8 cellular contexts compared by ENCODE assay signal in the genomic region with DNA sequence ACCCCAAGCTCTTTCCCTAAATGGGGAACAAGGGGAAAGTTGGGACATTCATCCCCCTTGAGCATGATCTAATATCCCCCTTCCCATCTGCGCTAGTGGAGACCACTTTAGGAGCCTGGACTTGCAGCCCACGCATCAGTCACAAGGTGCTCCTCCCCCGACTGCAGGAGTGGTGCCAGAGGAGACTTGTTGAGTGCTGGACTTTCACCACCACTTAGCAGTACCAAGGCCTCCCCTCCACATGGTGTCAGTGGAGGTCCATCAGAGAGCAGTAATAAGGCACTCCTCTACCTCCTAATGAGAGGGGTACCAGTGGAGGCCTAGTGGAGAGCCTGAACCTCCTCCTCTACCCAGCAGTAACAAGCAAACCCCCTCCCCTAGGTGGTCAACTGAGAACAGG. TPM values are rescaled to one million over a fixed set of nuclear protein-coding genes. Genes with fewer than 3 reads are reported as not detected.
DNase-seq lines count a peak whose midpoint lies in the region; ATAC-seq and TF ChIP-seq lines count a peak whose summit lies in the region.

No MANE protein-coding gene starts in this region.

- H3K4me1 Mint-ChIP-seq in activated CD4-positive, alpha-beta memory T cell treated with anti-CD3 and anti-CD28 coated beads, Interleukin-2, amount 10 ng/mL, durations not matched to agents 7 days and 5 days: no peaks in the 10 kb centered on the region
- H3K4me1 Mint-ChIP-seq in naive B cell: peaks cover 0 to 5% (median 2%) of the 10 kb centered on the region in 3 donors

- H3K4me3 ChIP-seq in right cardiac atrium (ENCODE audit: low read length) (no peak overlapping the region), left ventricle myocardium inferior (no peak overlapping the region)

- no peaks in the 10 kb centered on the region for H3K36me3 Mint-ChIP-seq in activated CD4-positive, alpha-beta memory T cell treated with anti-CD3 and anti-CD28 coated beads, Interleukin-2, amount 10 ng/mL, durations not matched to agents 7 days and 5 days (ENCODE audit: low read depth)
- peaks cover 0 to 4% of the 10 kb centered on the region in 2 donors for H3K36me3 Mint-ChIP-seq in naive B cell

- H3K27ac ChIP-seq in right cardiac atrium (ENCODE audit: low read length): no peak overlapping the region
- H3K27ac ChIP-seq in left ventricle myocardium inferior (replicated peaks): no peak overlapping the region

- no peak for TF ChIP-seq CTCF in left ventricle myocardium inferior (IDR thresholded peaks at IDR 0.05; ENCODE audit: borderline replicate concordance)

- peaks cover 1% of the 10 kb centered on the region for H3K27me3 Mint-ChIP-seq in activated CD4-positive, alpha-beta memory T cell treated with anti-CD3 and anti-CD28 coated beads, Interleukin-2, amount 10 ng/mL, durations not matched to agents 7 days and 5 days
- no peaks in the 10 kb centered on the region for H3K27me3 Mint-ChIP-seq in naive B cell

- H3K27ac Mint-ChIP-seq in activated CD4-positive, alpha-beta memory T cell treated with anti-CD3 and anti-CD28 coated beads, Interleukin-2, amount 10 ng/mL, durations not matched to agents 7 days and 5 days: no peak overlapping the region
- H3K27ac Mint-ChIP-seq in naive B cell: no peak overlapping the region

- H3K27me3 ChIP-seq in right cardiac atrium (ENCODE audit: control insufficient read depth, insufficient read depth) (no peaks in the 10 kb centered on the region), left ventricle myocardium inferior (ENCODE audit: low read depth) (no peaks in the 10 kb centered on the region)

- no peaks in the 10 kb centered on the region for H3K4me1 ChIP-seq in right cardiac atrium (ENCODE audit: control insufficient read depth, insufficient read depth, low read length)
- H3K4me1 ChIP-seq in left ventricle myocardium inferior: no peaks in the 10 kb centered on the region

- WGBS in right cardiac atrium: 76% methylated on average over 3 of the region's 3 CpGs

- H3K9me3 Mint-ChIP-seq in activated CD4-positive, alpha-beta memory T cell treated with anti-CD3 and anti-CD28 coated beads, Interleukin-2, amount 10 ng/mL, durations not matched to agents 7 days and 5 days: no peaks in the 10 kb centered on the region
- no peaks in the 10 kb centered on the region for H3K9me3 Mint-ChIP-seq in naive B cell

- CTCF ChIA-PET in activated CD4-positive, alpha-beta memory T cell treated with anti-CD3 and anti-CD28 coated beads, Interleukin-2, amount 10 ng/mL, durations not matched to agents 7 days and 5 days (lab: Charles Lee): interaction anchor here (0.6 kb wide), 1 partner anchor 416 kb away, joined by 3 read pairs; no protein-coding TSS in a partner anchor

- no peak overlapping the region for H3K4me3 Mint-ChIP-seq in activated CD4-positive, alpha-beta memory T cell treated with anti-CD3 and anti-CD28 coated beads, Interleukin-2, amount 10 ng/mL, durations not matched to agents 7 days and 5 days
- no peak overlapping the region for H3K4me3 Mint-ChIP-seq in naive B cell

- ATAC-seq in right cardiac atrium: peak; percentile 26 to 56
- ATAC-seq in HG03342 (IDR thresholded peaks at IDR 0.05; ENCODE audit: unreplicated experiment): peak; percentile 78
- ATAC-seq in naive B cell (ENCODE audit: low read depth in 2 of 2): peak; percentile 40 to 59
- no peak for ATAC-seq in GM18519 (IDR thresholded peaks at IDR 0.05; ENCODE audit: low FRiP score, unreplicated experiment)

- H3K9me3 ChIP-seq in right cardiac atrium (ENCODE audit: control insufficient read depth, low read length) (no peaks in the 10 kb centered on the region), left ventricle myocardium inferior (replicated peaks) (no peaks in the 10 kb centered on the region)

- DNase-seq in right cardiac atrium (no peak), left ventricle myocardium inferior (no peak), naive B cell (no peak), SW480 (ENCODE audit: low spot score) (no peak), hepatic stellate cell (ENCODE audit: low spot score) (no peak)
- DNase-seq in activated CD4-positive, alpha-beta memory T cell treated with anti-CD3 and anti-CD28 coated beads, Interleukin-2, amount 10 ng/mL, durations not matched to agents 7 days and 5 days: peak; percentile 40

- POLR2A ChIA-PET in activated CD4-positive, alpha-beta memory T cell treated with anti-CD3 and anti-CD28 coated beads, Interleukin-2, amount 10 ng/mL, durations not matched to agents 7 days and 5 days (lab: Charles Lee): no interaction called here

- intact Hi-C loops in right cardiac atrium (cut with DNase I) (no loop called here), left ventricle myocardium inferior (cut with micrococcal nuclease) (no loop called here)

- peaks cover 5% of the 10 kb centered on the region for H3K36me3 ChIP-seq in left ventricle myocardium inferior

RNA-seq across cellular contexts. Expression of a gene that starts 22.5 kb away (rescaled TPM):
- total RNA-seq in right cardiac atrium: 10 to 100 TPM; 24.6 to 31.7 (median 28.2) TPM
- 15.4 TPM for polyA plus RNA-seq in right cardiac atrium
- 23.4 TPM for total RNA-seq in left ventricle myocardium inferior
- total RNA-seq in activated CD4-positive, alpha-beta memory T cell treated with anti-CD3 and anti-CD28 coated beads, Interleukin-2, amount 10 ng/mL, durations not matched to agents 7 days and 5 days: 1 to 10 TPM; 5.5 TPM
- polyA plus RNA-seq in naive B cell (ENCODE audit: low read depth in 6 of 6): 1 to 10 TPM; 2.7 to 6.8 (median 5.4) TPM

RNA-seq across cellular contexts. Expression of a gene that starts 22.7 kb away (rescaled TPM):
- total RNA-seq in right cardiac atrium: 10 to 100 TPM; 13.1 to 18.6 (median 16.0) TPM
- polyA plus RNA-seq in right cardiac atrium: 5.0 TPM
- total RNA-seq in left ventricle myocardium inferior: 17.8 TPM
- 10 to 100 TPM; 14.8 to 16.0 TPM for total RNA-seq in activated CD4-positive, alpha-beta memory T cell treated with anti-CD3 and anti-CD28 coated beads, Interleukin-2, amount 10 ng/mL, durations not matched to agents 7 days and 5 days
- 10 to 100 TPM in 5 of 6 donors, 1 to 10 TPM in 1; 8.6 to 35.7 (median 26.7) TPM for polyA plus RNA-seq in naive B cell (ENCODE audit: low read depth in 6 of 6)
